ENCODE assay signal across 2 cellular contexts in genomic region chr17:40115101-40115436, GRCh38.
A peak's percentile ranks its signal among the peaks of the same experiment; 100 is the strongest.
TF ChIP-seq lines count a peak whose summit lies in the region.

No MANE protein-coding gene starts in this region.

TF ChIP-seq in A549, 52 proteins besides CTCF, POLR2A, EP300 and RAD21:
- TF ChIP-seq HOXB13 (CRISPR knock-in tag; IDR thresholded peaks at IDR 0.05; ENCODE audit: low read depth) (no peak), CHD4 (IDR thresholded peaks at IDR 0.05; ENCODE audit: borderline replicate concordance) (no peak), FOXS1 (CRISPR knock-in tag; IDR thresholded peaks at IDR 0.05) (no peak), FOSL2 (IDR thresholded peaks at IDR 0.05) (no peak), FOSL2 (CRISPR knock-in tag; IDR thresholded peaks at IDR 0.05) (no peak), GATA3 (IDR thresholded peaks at IDR 0.05; ENCODE audit: borderline replicate concordance) (no peak), HMGXB4 (CRISPR knock-in tag; IDR thresholded peaks at IDR 0.05; ENCODE audit: borderline replicate concordance) (no peak), ZNF302 (CRISPR knock-in tag; IDR thresholded peaks at IDR 0.05) (no peak), CHD2 (IDR thresholded peaks at IDR 0.05; ENCODE audit: low read length, partially characterized antibody) (no peak), HOXA7 (CRISPR knock-in tag; IDR thresholded peaks at IDR 0.05) (no peak), ZFP36 (IDR thresholded peaks at IDR 0.05; ENCODE audit: borderline replicate concordance, partially characterized antibody) (no peak), USF2 (IDR thresholded peaks at IDR 0.05) (no peak), RARB (CRISPR knock-in tag; IDR thresholded peaks at IDR 0.05) (no peak), PHF8 (IDR thresholded peaks at IDR 0.05; ENCODE audit: borderline replicate concordance, low read depth) (no peak)
- TF ChIP-seq, protein P1, sequence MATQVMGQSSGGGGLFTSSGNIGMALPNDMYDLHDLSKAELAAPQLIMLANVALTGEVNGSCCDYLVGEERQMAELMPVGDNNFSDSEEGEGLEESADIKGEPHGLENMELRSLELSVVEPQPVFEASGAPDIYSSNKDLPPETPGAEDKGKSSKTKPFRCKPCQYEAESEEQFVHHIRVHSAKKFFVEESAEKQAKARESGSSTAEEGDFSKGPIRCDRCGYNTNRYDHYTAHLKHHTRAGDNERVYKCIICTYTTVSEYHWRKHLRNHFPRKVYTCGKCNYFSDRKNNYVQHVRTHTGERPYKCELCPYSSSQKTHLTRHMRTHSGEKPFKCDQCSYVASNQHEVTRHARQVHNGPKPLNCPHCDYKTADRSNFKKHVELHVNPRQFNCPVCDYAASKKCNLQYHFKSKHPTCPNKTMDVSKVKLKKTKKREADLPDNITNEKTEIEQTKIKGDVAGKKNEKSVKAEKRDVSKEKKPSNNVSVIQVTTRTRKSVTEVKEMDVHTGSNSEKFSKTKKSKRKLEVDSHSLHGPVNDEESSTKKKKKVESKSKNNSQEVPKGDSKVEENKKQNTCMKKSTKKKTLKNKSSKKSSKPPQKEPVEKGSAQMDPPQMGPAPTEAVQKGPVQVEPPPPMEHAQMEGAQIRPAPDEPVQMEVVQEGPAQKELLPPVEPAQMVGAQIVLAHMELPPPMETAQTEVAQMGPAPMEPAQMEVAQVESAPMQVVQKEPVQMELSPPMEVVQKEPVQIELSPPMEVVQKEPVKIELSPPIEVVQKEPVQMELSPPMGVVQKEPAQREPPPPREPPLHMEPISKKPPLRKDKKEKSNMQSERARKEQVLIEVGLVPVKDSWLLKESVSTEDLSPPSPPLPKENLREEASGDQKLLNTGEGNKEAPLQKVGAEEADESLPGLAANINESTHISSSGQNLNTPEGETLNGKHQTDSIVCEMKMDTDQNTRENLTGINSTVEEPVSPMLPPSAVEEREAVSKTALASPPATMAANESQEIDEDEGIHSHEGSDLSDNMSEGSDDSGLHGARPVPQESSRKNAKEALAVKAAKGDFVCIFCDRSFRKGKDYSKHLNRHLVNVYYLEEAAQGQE (IDR thresholded peaks at IDR 0.05): no peak
- TF ChIP-seq, protein P2, sequence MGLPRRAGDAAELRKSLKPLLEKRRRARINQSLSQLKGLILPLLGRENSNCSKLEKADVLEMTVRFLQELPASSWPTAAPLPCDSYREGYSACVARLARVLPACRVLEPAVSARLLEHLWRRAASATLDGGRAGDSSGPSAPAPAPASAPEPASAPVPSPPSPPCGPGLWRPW (IDR thresholded peaks at IDR 0.05): no peak
- TF ChIP-seq, protein P3, sequence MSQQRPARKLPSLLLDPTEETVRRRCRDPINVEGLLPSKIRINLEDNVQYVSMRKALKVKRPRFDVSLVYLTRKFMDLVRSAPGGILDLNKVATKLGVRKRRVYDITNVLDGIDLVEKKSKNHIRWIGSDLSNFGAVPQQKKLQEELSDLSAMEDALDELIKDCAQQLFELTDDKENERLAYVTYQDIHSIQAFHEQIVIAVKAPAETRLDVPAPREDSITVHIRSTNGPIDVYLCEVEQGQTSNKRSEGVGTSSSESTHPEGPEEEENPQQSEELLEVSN (IDR thresholded peaks at IDR 0.05; ENCODE audit: borderline replicate concordance, low read depth): no peak

TF ChIP-seq in H1, 55 proteins besides CTCF, POLR2A, EP300 and RAD21:
- no peak for TF ChIP-seq BACH1 (IDR thresholded peaks at IDR 0.05; ENCODE audit: low read length)
- 0 out of 2 replicates have a peak, but pooled peaks have one; percentile 76 for TF ChIP-seq KDM1A (IDR thresholded peaks at IDR 0.05; ENCODE audit: borderline replicate concordance, low read length)
- TF ChIP-seq ASH2L (IDR thresholded peaks at IDR 0.05; ENCODE audit: low read length): no peak
- no peak for TF ChIP-seq BCL11A (IDR thresholded peaks at IDR 0.05; ENCODE audit: low read depth in 2 of 2, low read length in 2 of 2)
